9 cellular contexts compared by ENCODE assay signal in genomic region chr6:99219788-99220187, GRCh38.
A peak's percentile ranks its signal among the peaks of the same experiment; 100 is the strongest.
DNase-seq lines count a peak whose midpoint lies in the region; ATAC-seq, FAIRE-seq and TF ChIP-seq lines count a peak whose summit lies in the region.
"Had no signal": no experiment of that assay in that cellular context is flagged by ENCODE, and none has a peak within 500 bp of the region (broad histone marks: within the 10 kb centered on the region; RNA-seq: fewer than 3 reads in every experiment).

No MANE protein-coding gene starts in this region.

- H3K4me1 ChIP-seq in small intestine (ENCODE audit: control insufficient read depth in 2 of 2, insufficient read depth in 1 of 2, low read depth in 1 of 2, low read length in 1 of 2) = no peaks in the 10 kb centered on the region

- TF ChIP-seq CTCF in RWPE1 (conservative IDR thresholded peaks at IDR 0.05; ENCODE audit: low read depth) (no peak), dorsolateral prefrontal cortex (IDR thresholded peaks at IDR 0.05 in 54 of 56, conservative IDR thresholded peaks at IDR 0.05 in 2 of 56; ENCODE audit: low read depth in 1 of 56, partially characterized antibody in 56 of 56) (no peak)

- peaks cover 0 to 3% of the 10 kb centered on the region in 2 donors for H3K27me3 ChIP-seq in small intestine (ENCODE audit: control insufficient read depth in 2 of 2, insufficient read depth in 2 of 2, low read length in 2 of 2)
- no peaks in the 10 kb centered on the region for H3K27me3 ChIP-seq in dorsolateral prefrontal cortex

- no peaks in the 10 kb centered on the region for H3K9me3 ChIP-seq in small intestine (ENCODE audit: control insufficient read depth, low read depth)

- 11 to 22% (median 18%) methylated on average over 4 of the region's 4 CpGs for WGBS in small intestine, 3 donors

- POLR2A ChIA-PET in RWPE1 (lab: Yijun Ruan, JAX; ENCODE audit: low non-redundant PET) = no interaction called here

- CTCF ChIA-PET in RWPE1 (lab: Yijun Ruan, JAX) = interaction anchor here (1.0 kb wide), 1 partner anchor 14 kb away, joined by 3 read pairs; no protein-coding TSS in a partner anchor

- intact Hi-C loops in dorsolateral prefrontal cortex (cut with DNase I) = no loop called here

- no peak for FAIRE-seq in small intestine (lab: Jason Lieb, UNC)
- FAIRE-seq: A204.1 had no signal

- DNase-seq in DMS 273 (lab: John Stamatoyannopoulos, UW; ENCODE audit: unreplicated experiment) = peak; percentile 16
- no peak for DNase-seq in DMS 273 treated with DMSO at 0.1 percent for 48 hours (lab: John Stamatoyannopoulos, UW)
- peak; percentile 25 for DNase-seq in RWPE1 (ENCODE audit: low spot score)
- peak; percentile 3 for DNase-seq in small intestine
- no peak for DNase-seq in dorsolateral prefrontal cortex
- no peak for DNase-seq in stimulated activated CD4-positive, alpha-beta T cell treated with anti-CD3 and anti-CD28 coated beads, Interleukin-1b, Interleukin-23, amount 100 ng/mL, for 48 hours
- no peak for DNase-seq in NCI-H226

- H3K27ac ChIP-seq in RWPE1 (no peak overlapping the region), small intestine (ENCODE audit: low read depth in 1 of 2, low read length in 1 of 2) (no peak overlapping the region), dorsolateral prefrontal cortex (no peak overlapping the region)

- ATAC-seq in HG02852 (IDR thresholded peaks at IDR 0.05; ENCODE audit: unreplicated experiment) = peak; percentile 92

- no peak overlapping the region for H3K4me3 ChIP-seq in small intestine (ENCODE audit: low read depth in 1 of 2, low read length in 2 of 2)
- no peak overlapping the region for H3K4me3 ChIP-seq in dorsolateral prefrontal cortex

- no peaks in the 10 kb centered on the region for H3K36me3 ChIP-seq in small intestine (ENCODE audit: control insufficient read depth in 2 of 2, insufficient read depth in 2 of 2, low read length in 2 of 2)

Comparison
In these comparisons a context has a peak if more than half of its experiments do, and no peak if none do; other contexts are left out.
1. DNase-seq: peak in DMS 273 (single experiment), RWPE1 (single experiment) and small intestine (single experiment); none in DMS 273 treated with DMSO at 0.1 percent for 48 hours (single experiment), dorsolateral prefrontal cortex (0 of 10), stimulated activated CD4-positive, alpha-beta T cell treated with anti-CD3 and anti-CD28 coated beads, Interleukin-1b, Interleukin-23, amount 100 ng/mL, for 48 hours (single experiment) and NCI-H226 (single experiment).